In genomic region chr9:105357937-105358336, GRCh38 we compare ENCODE assay signal across 14 cellular contexts.
DNase-seq lines count a peak whose midpoint lies in the region; ATAC-seq, FAIRE-seq and TF ChIP-seq lines count a peak whose summit lies in the region.
"Had no signal": no experiment of that assay in that cellular context is flagged by ENCODE, and none has a peak within 500 bp of the region (broad histone marks: within the 10 kb centered on the region; RNA-seq: fewer than 3 reads in every experiment).

No MANE protein-coding gene starts in this region.

- peak; percentile 8 for FAIRE-seq in HepG2 (lab: Jason Lieb, UNC)

- TF ChIP-seq EP300 in HepG2 (IDR thresholded peaks at IDR 0.05; ENCODE audit: low read depth in 2 of 2, low read length in 2 of 2) (no peak), HepG2 (CRISPR knock-in tag; IDR thresholded peaks at IDR 0.05; ENCODE audit: borderline replicate concordance) (no peak), suprapubic skin (IDR thresholded peaks at IDR 0.05) (no peak)

- no peaks in the 10 kb centered on the region for H3K9me2 ChIP-seq in PC-3 (replicated peaks; ENCODE audit: low read length)

- H3K27ac Mint-ChIP-seq in stimulated activated memory B cell treated with anti-CD40 and anti-IgM and Interleukin-4, amounts not matched to agents 10 μg/mL and 1 μg/mL and 100 μg/mL, for 72 hours, result no peak overlapping the region

- H3K27me3 Mint-ChIP-seq in stimulated activated memory B cell treated with anti-CD40 and anti-IgM and Interleukin-4, amounts not matched to agents 10 μg/mL and 1 μg/mL and 100 μg/mL, for 72 hours, result no peaks in the 10 kb centered on the region

- CTCF ChIA-PET in HepG2 (lab: Yijun Ruan, JAX; ENCODE audit: low intra/inter-chr PET ratio, low total read pairs), result no interaction called here
- CTCF ChIA-PET in PC-3 (lab: Charles Lee), result interaction anchor here (0.5 kb wide), 1 partner anchor 140 kb away, joined by 3 read pairs; no protein-coding TSS in a partner anchor

- no peaks in the 10 kb centered on the region for H3K27me3 ChIP-seq in HepG2 (ENCODE audit: control insufficient read depth in 1 of 2, insufficient read depth in 2 of 2, low read length in 2 of 2)
- no peaks in the 10 kb centered on the region for H3K27me3 ChIP-seq in right lobe of liver
- H3K27me3 ChIP-seq in suprapubic skin, result no peaks in the 10 kb centered on the region
- H3K27me3 ChIP-seq in PC-3 (ENCODE audit: low read length), result no peaks in the 10 kb centered on the region

- H3F3A ChIP-seq in PC-3 (ENCODE audit: low read length, unreplicated experiment), result no peaks in the 10 kb centered on the region

- no peak for TF ChIP-seq RAD21 in HepG2 (CRISPR knock-in tag; IDR thresholded peaks at IDR 0.05)

- peaks cover 12% of the 10 kb centered on the region for H3K4me1 Mint-ChIP-seq in stimulated activated memory B cell treated with anti-CD40 and anti-IgM and Interleukin-4, amounts not matched to agents 10 μg/mL and 1 μg/mL and 100 μg/mL, for 72 hours

- H3K27ac ChIP-seq in HepG2 (ENCODE audit: extremely low read length, insufficient read depth, low read length) (no peak overlapping the region), right lobe of liver (no peak overlapping the region), suprapubic skin (no peak overlapping the region), PC-3 (ENCODE audit: low read length) (no peak overlapping the region)

- DNase-seq in HepG2 (ENCODE audit: low spot score), result no peak
- DNase-seq in right lobe of liver, result no peak
- no peak for DNase-seq in suprapubic skin (ENCODE audit: low spot score in 2 of 2)
- DNase-seq in PC-3, result no peak
- DNase-seq in KBM-7, result no peak
- DNase-seq: activated effector memory CD4-positive, alpha-beta T cell treated with anti-CD3 and anti-CD28 coated beads, Interleukin-2, amount 50 U/mL, for 16 hours; DMS 273 treated with DMSO at 0.1 percent for 48 hours; H7; mammary epithelial cell; posterior cingulate gyrus; stimulated activated CD4-positive, alpha-beta T cell treated with anti-CD3 and anti-CD28 coated beads, Interleukin-4, amount 100 ng/mL, for 4 hours had no signal

- TF ChIP-seq POLR2A in HepG2 (IDR thresholded peaks at IDR 0.05; ENCODE audit: insufficient read depth in 1 of 2, low read depth in 2 of 2, low read length in 2 of 2) (no peak), right lobe of liver (IDR thresholded peaks at IDR 0.05) (no peak), suprapubic skin (IDR thresholded peaks at IDR 0.05) (no peak)

- H3K79me2 ChIP-seq in HepG2 (ENCODE audit: insufficient read depth, low read length), result no peaks in the 10 kb centered on the region
- no peaks in the 10 kb centered on the region for H3K79me2 ChIP-seq in PC-3 (ENCODE audit: low read length)

- no peaks in the 10 kb centered on the region for H3K9me3 Mint-ChIP-seq in stimulated activated memory B cell treated with anti-CD40 and anti-IgM and Interleukin-4, amounts not matched to agents 10 μg/mL and 1 μg/mL and 100 μg/mL, for 72 hours

- H3K36me3 ChIP-seq in HepG2 (replicated peaks in 1 of 2; ENCODE audit: control insufficient read depth in 1 of 2, insufficient read depth in 2 of 2, low read length in 2 of 2) (peaks cover 6 to 38% of the 10 kb centered on the region in 2 experiments), right lobe of liver (peaks cover 0 to 36% (median 0%) of the 10 kb centered on the region in 4 donors), suprapubic skin (peaks cover 25% of the 10 kb centered on the region), PC-3 (ENCODE audit: low read depth, low read length) (no peaks in the 10 kb centered on the region)

- no TSS peak for BruUV-seq in HepG2 (replicated peaks; lab: Mats Ljungman, UMichigan)
- no TSS peak for BruUV-seq in PC-3 (replicated peaks; lab: Mats Ljungman, UMichigan)

- POLR2A ChIA-PET in HepG2 (lab: Yijun Ruan, JAX), result no interaction called here
- POLR2A ChIA-PET in PC-3 (lab: Charles Lee; ENCODE audit: unreplicated experiment), result interaction anchor here (0.8 kb wide), 1 partner anchor 95 kb away, joined by 4 read pairs; no protein-coding TSS in a partner anchor

- TF ChIP-seq CTCF in HepG2 (CRISPR knock-in tag; IDR thresholded peaks at IDR 0.05) (no peak), right lobe of liver (IDR thresholded peaks at IDR 0.05) (no peak), suprapubic skin (IDR thresholded peaks at IDR 0.05) (no peak), PC-3 (conservative IDR thresholded peaks at IDR 0.05; ENCODE audit: low read depth, low read length) (no peak)

- ATAC-seq in HepG2 (no peak), right lobe of liver (no peak), GM21786 (IDR thresholded peaks at IDR 0.05; ENCODE audit: unreplicated experiment) (peak; percentile 91), HG03108 (IDR thresholded peaks at IDR 0.05; ENCODE audit: unreplicated experiment) (peak; percentile 95), PC-3 (no peak)
- peak; percentile 31 for ATAC-seq in stimulated activated memory B cell treated with anti-CD40 and anti-IgM and Interleukin-4, amounts not matched to agents 10 μg/mL and 1 μg/mL and 100 μg/mL, for 72 hours

- no peak overlapping the region for H3K4me2 ChIP-seq in HepG2 (ENCODE audit: low read depth, low read length)
- H3K4me2 ChIP-seq in PC-3 (ENCODE audit: low read length), result no peak overlapping the region

- H3K9me3 ChIP-seq in HepG2 (ENCODE audit: low read length) (no peaks in the 10 kb centered on the region), right lobe of liver (no peaks in the 10 kb centered on the region), suprapubic skin (no peaks in the 10 kb centered on the region), PC-3 (ENCODE audit: low read length) (no peaks in the 10 kb centered on the region)

- 91% methylated on average over 3 of the region's 3 CpGs for WGBS in HepG2 (ENCODE audit: low lambda C conversion rate)
- WGBS in right lobe of liver (ENCODE audit: insufficient coverage, low coverage, low lambda C conversion rate, missing lambda C conversion rate), result 93% methylated on average over 3 of the region's 3 CpGs
- 92% methylated on average over 3 of the region's 3 CpGs for WGBS in suprapubic skin

- no peak overlapping the region for H3K9ac ChIP-seq in HepG2 (ENCODE audit: insufficient read depth, low read depth, low read length)
- no peak overlapping the region for H3K9ac ChIP-seq in PC-3 (ENCODE audit: low read length)

- in situ Hi-C loops in HepG2 (cut with HindIII; ENCODE audit: extremely low pct_ligation_motif_present, low pct_unique_long_range_greater_than_20kb), result no loop called here
- in situ Hi-C loops in KBM-7 (cut with MboI; ENCODE audit: low pct_unique_long_range_greater_than_20kb, low sequenced_read_pairs), result no loop called here

- no peaks in the 10 kb centered on the region for H3K4me1 ChIP-seq in HepG2 (ENCODE audit: insufficient read depth, low read length)
- no peaks in the 10 kb centered on the region for H3K4me1 ChIP-seq in right lobe of liver
- no peaks in the 10 kb centered on the region for H3K4me1 ChIP-seq in suprapubic skin
- H3K4me1 ChIP-seq in PC-3 (ENCODE audit: insufficient read depth, low read length), result no peaks in the 10 kb centered on the region

- H2AFZ ChIP-seq in HepG2 (ENCODE audit: low read length) (no peak overlapping the region), PC-3 (ENCODE audit: low read length) (no peak overlapping the region)

- 0 out of 2 replicates have a peak, but pooled peaks cover 2% of the 10 kb centered on the region for H4K20me1 ChIP-seq in HepG2 (ENCODE audit: insufficient read depth, low read length)
- no peaks in the 10 kb centered on the region for H4K20me1 ChIP-seq in PC-3 (ENCODE audit: low read length)

- no peak overlapping the region for H3K4me3 Mint-ChIP-seq in stimulated activated memory B cell treated with anti-CD40 and anti-IgM and Interleukin-4, amounts not matched to agents 10 μg/mL and 1 μg/mL and 100 μg/mL, for 72 hours

- H3K36me3 Mint-ChIP-seq in stimulated activated memory B cell treated with anti-CD40 and anti-IgM and Interleukin-4, amounts not matched to agents 10 μg/mL and 1 μg/mL and 100 μg/mL, for 72 hours, result peaks cover 12% of the 10 kb centered on the region

- no peak overlapping the region for H3K4me3 ChIP-seq in HepG2 (replicated peaks in 1 of 3; ENCODE audit: insufficient read depth in 1 of 3, low read depth in 2 of 3, low read length in 3 of 3)
- H3K4me3 ChIP-seq in right lobe of liver, result no peak overlapping the region
- H3K4me3 ChIP-seq in suprapubic skin, result no peak overlapping the region
- no peak overlapping the region for H3K4me3 ChIP-seq in PC-3 (ENCODE audit: low read length)

- intact Hi-C loops in HepG2 (cut with micrococcal nuclease; ENCODE audit: unreplicated experiment), result no loop called here
- intact Hi-C loops in right lobe of liver (cut with DNase I), result no loop called here
- intact Hi-C loops in PC-3 (cut with micrococcal nuclease), result no loop called here

TF ChIP-seq in HepG2, 621 proteins besides CTCF, POLR2A, EP300 and RAD21 (continues in another document):
- no peak for TF ChIP-seq BRCA1 (CRISPR knock-in tag; IDR thresholded peaks at IDR 0.05)
- no peak for TF ChIP-seq ZNF362 (CRISPR knock-in tag; IDR thresholded peaks at IDR 0.05; ENCODE audit: borderline replicate concordance)
- TF ChIP-seq MNT (IDR thresholded peaks at IDR 0.05), result no peak
- TF ChIP-seq HDAC1 (CRISPR knock-in tag; IDR thresholded peaks at IDR 0.05), result no peak

Comparison
In these comparisons a context has a peak if more than half of its experiments do, and no peak if none do; other contexts are left out.
1. ATAC-seq: peak in GM21786 (single experiment), HG03108 (single experiment) and stimulated activated memory B cell treated with anti-CD40 and anti-IgM and Interleukin-4, amounts not matched to agents 10 μg/mL and 1 μg/mL and 100 μg/mL, for 72 hours (single experiment); none in HepG2 (single experiment), right lobe of liver (0 of 4) and PC-3 (single experiment).